ENCODE assay signal across 20 cellular contexts in the genomic region with DNA sequence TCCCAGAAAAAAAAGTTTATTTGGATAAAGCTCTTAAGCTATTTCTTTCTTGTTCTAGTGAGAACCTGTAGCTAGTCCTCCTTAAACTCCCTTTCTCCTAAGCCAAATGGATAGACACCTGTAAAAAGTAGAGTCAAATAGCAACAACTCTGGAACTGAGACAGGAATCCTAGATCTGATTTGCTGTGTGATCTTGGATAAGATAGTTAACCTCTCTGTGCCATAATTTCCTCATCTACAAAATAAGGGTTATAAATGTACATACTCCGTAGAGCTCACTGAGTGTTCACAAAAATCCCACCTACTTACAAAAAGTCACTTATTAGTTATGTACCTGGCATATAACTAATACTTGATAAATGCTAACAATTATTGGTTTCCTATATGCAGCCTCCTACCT.
DNase-seq lines count a peak whose midpoint lies in the region; ATAC-seq, FAIRE-seq and TF ChIP-seq lines count a peak whose summit lies in the region.
"Had no signal": no experiment of that assay in that cellular context is flagged by ENCODE, and none has a peak within 500 bp of the region (broad histone marks: within the 10 kb centered on the region; RNA-seq: fewer than 3 reads in every experiment).

No MANE protein-coding gene starts in this region.

- no peak overlapping the region for H4K91ac ChIP-seq in H1 (replicated peaks; ENCODE audit: insufficient read length, low read length)

- H2BK15ac ChIP-seq in H1 (ENCODE audit: low read length), result no peak overlapping the region

- H2BK120ac ChIP-seq in H1 (replicated peaks; ENCODE audit: low read depth, low read length), result no peak overlapping the region

- no peak overlapping the region for H2BK12ac ChIP-seq in H1 (ENCODE audit: low read depth, low read length)

- H3K36me3 ChIP-seq in HUES48 (ENCODE audit: control insufficient read depth, insufficient read depth, low read length), result no peaks in the 10 kb centered on the region
- H3K36me3 ChIP-seq in H1 (ENCODE audit: control insufficient read depth in 2 of 4, insufficient read depth in 4 of 4, low read length in 3 of 4), result no peaks in the 10 kb centered on the region
- no peaks in the 10 kb centered on the region for H3K36me3 ChIP-seq in smooth muscle cell (ENCODE audit: low read depth)
- H3K36me3 ChIP-seq: BLaER1 had no signal

- H3K4me1 ChIP-seq in HUES48 (ENCODE audit: control insufficient read depth, insufficient read depth, low read length), result peaks cover 64% of the 10 kb centered on the region
- H3K4me1 ChIP-seq in H1 (replicated peaks in 1 of 4; ENCODE audit: control insufficient read depth in 3 of 4, insufficient read depth in 4 of 4, low read length in 3 of 4), result peaks cover 0 to 24% (median 19%) of the 10 kb centered on the region in 4 experiments; a peak in 6 of 7 replicates
- peaks cover 43% of the 10 kb centered on the region for H3K4me1 ChIP-seq in smooth muscle cell (ENCODE audit: low read depth)
- H3K4me1 ChIP-seq: BLaER1 had no signal

- no peak overlapping the region for H4K5ac ChIP-seq in H1 (ENCODE audit: insufficient read length, low read depth, low read length)

- no peak overlapping the region for H3K14ac ChIP-seq in H1 (ENCODE audit: insufficient read length)

- no peaks in the 10 kb centered on the region for H3K79me1 ChIP-seq in H1 (ENCODE audit: low read depth, low read length)

- no peak overlapping the region for H3K4ac ChIP-seq in H1 (replicated peaks; ENCODE audit: insufficient read length, low read depth, low read length)

- H3K56ac ChIP-seq in H1 (replicated peaks; ENCODE audit: insufficient read length, low read depth, low read length), result no peak overlapping the region

- no peak for DNase-seq in H1 (ENCODE audit: low read depth in 1 of 2, low spot score in 2 of 2)
- DNase-seq in smooth muscle cell (lab: John Stamatoyannopoulos, UW; ENCODE audit: unreplicated experiment), result no peak
- DNase-seq: Caco-2; CD4-positive, CD25-positive, alpha-beta regulatory T cell; CD8-positive, alpha-beta T cell; DMS153; DND-41; GM23248; H9; HFFc6 had no signal

- H4K20me1 ChIP-seq in H1 (replicated peaks in 1 of 2; ENCODE audit: control insufficient read depth in 1 of 2, insufficient read depth in 2 of 2, low read length in 2 of 2), result no peaks in the 10 kb centered on the region
- no peaks in the 10 kb centered on the region for H4K20me1 ChIP-seq in smooth muscle cell (ENCODE audit: low read depth)
- H4K20me1 ChIP-seq: BLaER1 had no signal

- no peak for TF ChIP-seq RAD21 in H1 (IDR thresholded peaks at IDR 0.05 in 1 of 2, conservative IDR thresholded peaks at IDR 0.05 in 1 of 2; ENCODE audit: low read depth in 2 of 2, low read length in 2 of 2)

- H3K9me3 ChIP-seq in HUES48 (ENCODE audit: control insufficient read depth, insufficient read depth, low read length), result no peaks in the 10 kb centered on the region
- no peaks in the 10 kb centered on the region for H3K9me3 ChIP-seq in H1 (ENCODE audit: insufficient read depth in 2 of 2, low read depth in 1 of 2, low read length in 1 of 2)
- no peaks in the 10 kb centered on the region for H3K9me3 ChIP-seq in smooth muscle cell (replicated peaks; ENCODE audit: low read depth)
- H3K9me3 ChIP-seq: BLaER1, Caco-2 had no signal

- WGBS in H1 (ENCODE audit: extremely low coverage in 1 of 2, insufficient coverage in 1 of 2, insufficient read length in 1 of 2, insufficient replicate concordance in 2 of 2, low coverage in 1 of 2, low lambda C conversion rate in 2 of 2, missing lambda C conversion rate in 1 of 2), 2 experiments, result 90% methylated on average over 1 of the region's 1 CpG; no CpG with 5 or more reads in 1 of the 2 experiments
- 88% methylated on average over 1 of the region's 1 CpG for WGBS in smooth muscle cell (ENCODE audit: low lambda C conversion rate)

- POLR2A ChIA-PET in H1 (lab: Charles Lee; ENCODE audit: partially characterized antibody), result no interaction called here

- peaks cover 1% of the 10 kb centered on the region for H3K23me2 ChIP-seq in H1 (ENCODE audit: low read depth, low read length)

- H3K27me3 ChIP-seq in HUES48 (ENCODE audit: control insufficient read depth, insufficient read depth, low read length), result no peaks in the 10 kb centered on the region
- H3K27me3 ChIP-seq in H1 (replicated peaks in 1 of 4; ENCODE audit: control insufficient read depth in 3 of 4, extremely low read depth in 1 of 4, insufficient read depth in 3 of 4, low read length in 3 of 4), result no peaks in the 10 kb centered on the region
- no peaks in the 10 kb centered on the region for H3K27me3 ChIP-seq in smooth muscle cell (ENCODE audit: low read depth)
- H3K27me3 ChIP-seq: BLaER1 had no signal

- no peak overlapping the region for H4K8ac ChIP-seq in H1 (ENCODE audit: extremely low read depth, insufficient read depth, low read length)

- CTCF ChIA-PET in H1 (lab: Charles Lee; ENCODE audit: partially characterized antibody), result interaction anchor here (0.7 to 1.1 kb wide), 2 partner anchors 35 to 744 kb away, joined by 3 read pairs; no protein-coding TSS in a partner anchor

- no peak overlapping the region for H2AK5ac ChIP-seq in H1 (ENCODE audit: low read depth, low read length)

- peaks cover 18% of the 10 kb centered on the region for H3F3A ChIP-seq in smooth muscle cell (ENCODE audit: low read depth)

- H3K27ac ChIP-seq in HUES48 (ENCODE audit: low read depth, low read length) (peak overlapping the region; percentile 88), H1 (ENCODE audit: low read depth, low read length) (no peak overlapping the region), smooth muscle cell (ENCODE audit: low read depth) (peak overlapping the region; percentile 99)
- H3K27ac ChIP-seq: BLaER1, C4-2B, GM23248 had no signal

- TF ChIP-seq POLR2A in H1 (IDR thresholded peaks at IDR 0.05; ENCODE audit: control extremely low read depth in 1 of 2, low read depth in 2 of 2, low read length in 2 of 2), result no peak

- ATAC-seq in HG02852 (IDR thresholded peaks at IDR 0.05; ENCODE audit: unreplicated experiment) (no peak), HG03521 (IDR thresholded peaks at IDR 0.05; ENCODE audit: unreplicated experiment) (no peak), HG03196 (IDR thresholded peaks at IDR 0.05; ENCODE audit: unreplicated experiment) (no peak)
- ATAC-seq: CD8-positive, alpha-beta T cell; HCT116 had no signal

- no peak overlapping the region for H3K18ac ChIP-seq in H1 (ENCODE audit: extremely low read depth, low read length)

- H3K79me2 ChIP-seq in H1 (ENCODE audit: control insufficient read depth in 1 of 2, insufficient read depth in 2 of 2, low read length in 2 of 2) (no peaks in the 10 kb centered on the region), smooth muscle cell (ENCODE audit: low read depth) (no peaks in the 10 kb centered on the region)

- no peak overlapping the region for H2BK20ac ChIP-seq in H1 (ENCODE audit: low read length)

- H3K9ac ChIP-seq in HUES48 (ENCODE audit: low read depth, low read length) (no peak overlapping the region), H1 (replicated peaks in 1 of 4; ENCODE audit: extremely low read depth in 1 of 4, low read depth in 3 of 4, low read length in 3 of 4) (no peak overlapping the region), smooth muscle cell (ENCODE audit: low read depth) (no peak overlapping the region)
- H3K9ac ChIP-seq: BLaER1, GM23248 had no signal

- TF ChIP-seq CTCF in H1 (IDR thresholded peaks at IDR 0.05; ENCODE audit: control extremely low read depth in 1 of 3, insufficient read depth in 1 of 3, low read depth in 1 of 3, low read length in 3 of 3) (no peak), smooth muscle cell (IDR thresholded peaks at IDR 0.05; ENCODE audit: borderline replicate concordance, insufficient read depth, poor library complexity, severe bottlenecking) (no peak)

- H3K4me2 ChIP-seq in H1 (ENCODE audit: insufficient read depth in 1 of 2, low read depth in 2 of 2, low read length in 2 of 2) (no peak overlapping the region), smooth muscle cell (peak overlapping the region; percentile 48)
- H3K4me2 ChIP-seq: BLaER1 had no signal

- H2BK5ac ChIP-seq in H1 (ENCODE audit: low read depth, low read length), result no peak overlapping the region

- H2AFZ ChIP-seq in H1 (ENCODE audit: low read length) (no peak overlapping the region), smooth muscle cell (ENCODE audit: low read depth) (no peak overlapping the region)
- H2AFZ ChIP-seq: GM23248 had no signal

- no peak for TF ChIP-seq EP300 in H1 (IDR thresholded peaks at IDR 0.05; ENCODE audit: borderline replicate concordance in 1 of 2, low read depth in 2 of 2, low read length in 2 of 2)

- H3K4me3 ChIP-seq in HUES48 (ENCODE audit: low read depth, low read length), result no peak overlapping the region
- H3K4me3 ChIP-seq in H1 (ENCODE audit: extremely low read depth in 1 of 4, insufficient read depth in 2 of 4, low read depth in 3 of 4, low read length in 4 of 4), result no peak overlapping the region
- H3K4me3 ChIP-seq in smooth muscle cell, result no peak overlapping the region
- H3K4me3 ChIP-seq: BLaER1, GM23248 had no signal

- no peak overlapping the region for H3K23ac ChIP-seq in H1 (ENCODE audit: insufficient read length)

- FAIRE-seq in H1 (lab: Jason Lieb, UNC), result no peak
- FAIRE-seq: G401.6, GM12892, GM19239 had no signal

TF ChIP-seq in H1, 55 proteins besides CTCF, POLR2A, EP300 and RAD21:
- no peak for TF ChIP-seq TEAD4 (IDR thresholded peaks at IDR 0.05; ENCODE audit: low read depth, low read length)
- peak in 1 of 2 experiments; percentile 79; a peak in 1 of 4 replicates for TF ChIP-seq HDAC2 (IDR thresholded peaks at IDR 0.05; ENCODE audit: borderline replicate concordance in 1 of 2, low read depth in 2 of 2, low read length in 2 of 2)
- TF ChIP-seq KDM1A (IDR thresholded peaks at IDR 0.05; ENCODE audit: borderline replicate concordance, low read length), result peak; percentile 81; the same call in 1 of the 2 replicates
